In the genomic region with DNA sequence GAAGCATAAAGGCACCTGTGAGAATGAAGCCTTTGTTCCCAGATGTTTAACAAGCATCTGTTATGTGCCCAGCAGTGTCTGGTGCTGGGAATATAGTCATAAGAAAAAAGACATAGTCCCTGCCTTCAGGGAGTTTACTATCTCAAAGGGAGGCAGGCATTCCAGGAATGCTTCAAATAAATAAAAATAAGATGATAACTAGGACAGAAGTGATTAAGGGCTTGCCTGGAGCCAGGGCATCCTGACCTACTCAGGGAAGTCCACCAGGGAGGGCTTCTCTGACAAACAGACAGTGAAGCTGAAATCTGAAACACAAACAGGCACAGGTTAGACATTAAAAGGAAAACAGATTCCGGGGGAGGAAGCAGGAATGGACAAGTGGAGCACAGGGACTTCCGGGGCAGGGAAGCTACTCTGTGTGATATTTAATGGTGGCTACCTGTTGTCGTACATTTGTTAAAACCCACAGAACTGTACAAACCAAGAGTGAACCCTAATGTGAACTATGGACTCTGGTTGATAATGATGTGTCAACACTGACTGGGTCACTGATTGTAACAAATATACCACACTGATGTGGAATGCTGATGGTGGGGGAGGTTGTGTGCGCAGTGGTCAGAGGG, we compare ENCODE assay signal across 11 cellular contexts. TPM values are rescaled to one million over a fixed set of nuclear protein-coding genes. Genes with fewer than 3 reads are reported as not detected.
DNase-seq lines count a peak whose midpoint lies in the region; ATAC-seq and TF ChIP-seq lines count a peak whose summit lies in the region.
"Had no signal": no experiment of that assay in that cellular context is flagged by ENCODE, and none has a peak within 500 bp of the region (broad histone marks: within the 10 kb centered on the region; RNA-seq: fewer than 3 reads in every experiment).

No MANE protein-coding gene starts in this region.

- H3K23ac ChIP-seq in mesendoderm (ENCODE audit: low read length) = no peak overlapping the region

- H3K9me3 Mint-ChIP-seq in brain = peaks cover 0 to 3% (median 0%) of the 10 kb centered on the region in 5 experiments
- H3K9me3 Mint-ChIP-seq: naive B cell had no signal

- peaks cover 35% of the 10 kb centered on the region for H3K79me1 ChIP-seq in mesendoderm (ENCODE audit: low read length)

- no peak overlapping the region for H4K5ac ChIP-seq in mesendoderm (ENCODE audit: low read length)

- H3K18ac ChIP-seq in mesendoderm (ENCODE audit: low read length) = peak overlapping the region; percentile 33

- peak overlapping the region in 4 of 5 experiments; percentile 13 to 91 (median 36) for H3K27ac Mint-ChIP-seq in brain
- H3K27ac Mint-ChIP-seq: B cell had no signal

- no peak for TF ChIP-seq POLR2A in heart left ventricle (IDR thresholded peaks at IDR 0.05)

- H3K4me3 ChIP-seq in heart left ventricle = no peak overlapping the region
- no peak overlapping the region for H3K4me3 ChIP-seq in mesendoderm (ENCODE audit: low read length)
- H3K4me3 ChIP-seq in upper lobe of right lung = no peak overlapping the region

- H3K27ac ChIP-seq in heart left ventricle = peak overlapping the region in 9 of 12 donors; percentile 22 to 85 (median 78)
- peak overlapping the region; percentile 11 for H3K27ac ChIP-seq in mesendoderm (ENCODE audit: low read depth, low read length)
- peak overlapping the region; percentile 3 for H3K27ac ChIP-seq in upper lobe of right lung

- WGBS in heart left ventricle, 4 donors = 77 to 86% (median 85%) methylated on average over 4 of the region's 4 CpGs
- WGBS in mesendoderm (ENCODE audit: extremely low coverage, insufficient coverage, low lambda C conversion rate) = no CpG with 5 or more reads among the region's 4 CpGs

- peaks cover 5% of the 10 kb centered on the region for H3K36me3 Mint-ChIP-seq in brain
- H3K36me3 Mint-ChIP-seq: naive B cell had no signal

- no peak overlapping the region for H2BK5ac ChIP-seq in mesendoderm (ENCODE audit: low read length)

- TF ChIP-seq CTCF in heart left ventricle (IDR thresholded peaks at IDR 0.05) (no peak), brain (conservative IDR thresholded peaks at IDR 0.05) (no peak), upper lobe of right lung (IDR thresholded peaks at IDR 0.05) (no peak)

- no peak overlapping the region for H3K9ac ChIP-seq in mesendoderm (ENCODE audit: low read length)

- ATAC-seq in heart left ventricle = no peak
- ATAC-seq in left cardiac atrium = no peak
- ATAC-seq in upper lobe of right lung = no peak
- ATAC-seq in GM19463 (IDR thresholded peaks at IDR 0.05; ENCODE audit: unreplicated experiment) = no peak

- peaks cover 44% of the 10 kb centered on the region for H3K79me2 ChIP-seq in mesendoderm (ENCODE audit: control insufficient read depth, insufficient read depth, low read length)

- H3K56ac ChIP-seq in mesendoderm (ENCODE audit: low read length) = no peak overlapping the region

- H3K4ac ChIP-seq in mesendoderm (ENCODE audit: low read depth, low read length) = no peak overlapping the region

- H3K4me1 Mint-ChIP-seq in brain = peaks cover 49% of the 10 kb centered on the region

- H3K27me3 ChIP-seq in heart left ventricle (no peaks in the 10 kb centered on the region), mesendoderm (ENCODE audit: insufficient read depth, low read length, poor library complexity) (no peaks in the 10 kb centered on the region), upper lobe of right lung (no peaks in the 10 kb centered on the region)

- H3K36me3 ChIP-seq in heart left ventricle (peaks cover 0 to 17% (median 0%) of the 10 kb centered on the region in 9 donors), mesendoderm (ENCODE audit: control insufficient read depth, insufficient read depth, low read length) (peaks cover 15% of the 10 kb centered on the region), upper lobe of right lung (no peaks in the 10 kb centered on the region)

- H3K4me1 ChIP-seq in heart left ventricle (peaks cover 12 to 94% (median 85%) of the 10 kb centered on the region in 12 donors), mesendoderm (ENCODE audit: control insufficient read depth, low read depth, low read length) (peaks cover 34% of the 10 kb centered on the region), upper lobe of right lung (peaks cover 46% of the 10 kb centered on the region)

- H3K9me3 ChIP-seq in heart left ventricle (no peaks in the 10 kb centered on the region), upper lobe of right lung (no peaks in the 10 kb centered on the region)

- H3K4me3 Mint-ChIP-seq in brain = peak overlapping the region in 1 of 5 experiments; percentile 51
- H3K4me3 Mint-ChIP-seq: B cell had no signal

- H3K4me2 ChIP-seq in mesendoderm (ENCODE audit: low read length) = no peak overlapping the region

- no peak overlapping the region for H2AK5ac ChIP-seq in mesendoderm (ENCODE audit: low read length)

- no peak overlapping the region for H2BK120ac ChIP-seq in mesendoderm (ENCODE audit: low read depth, low read length)

- H4K8ac ChIP-seq in mesendoderm (ENCODE audit: low read depth, low read length) = no peak overlapping the region

- peaks cover 10% of the 10 kb centered on the region for H3K27me3 Mint-ChIP-seq in brain

- no peak overlapping the region for H2BK15ac ChIP-seq in mesendoderm (replicated peaks; ENCODE audit: low read depth)

- no peak for DNase-seq in heart left ventricle
- DNase-seq in left cardiac atrium = no peak
- DNase-seq in mesendoderm = no peak
- DNase-seq in upper lobe of right lung = no peak
- no peak for DNase-seq in SKM-1 treated with dmso at 0.1 percent for 144 hours (lab: John Stamatoyannopoulos, UW; ENCODE audit: unreplicated experiment)
- no peak for DNase-seq in activated T-cell treated with anti-CD3 and anti-CD28 coated beads, Interleukin-2, amount 50 U/mL, for 48 hours
- DNase-seq: naive B cell, NCI-H1092 had no signal

- intact Hi-C loops in heart left ventricle (cut with DNase I) = loop anchor here in 6 of 10 donors (5.0 to 10.0 kb wide), 5 partner anchors 47 to 59 kb away; partner anchors contain the start of gene ITGB5 (in 1 of the 6)
- intact Hi-C loops in left cardiac atrium (cut with DNase I) = loop anchor here in 1 of 2 donors (10.0 kb wide), 1 partner anchor 51 kb away; the partner anchor contains the start of gene ITGB5
- intact Hi-C loops in upper lobe of right lung (cut with DNase I) = no loop called here

RNA-seq across cellular contexts. Expression of gene ITGB5, which starts 53.3 kb away (rescaled TPM):
- total RNA-seq in heart left ventricle (100 to 1,000 TPM in 8 of 9 donors, 10 to 100 TPM in 1; 96.3 to 223 (median 118) TPM), left cardiac atrium (100 to 1,000 TPM in 1 of 2 donors, 10 to 100 TPM in 1; 86.1 to 119 TPM), upper lobe of right lung (95.1 TPM)
- polyA plus RNA-seq in heart left ventricle (100 to 1,000 TPM in 1 of 2 donors, 10 to 100 TPM in 1; 23.1 to 159 TPM), brain (ENCODE audit: insufficient read depth, low read depth, low replicate concordance) (18.8 TPM)
- 201 TPM for polyA plus RNA-seq in mesendoderm (2013, experiment 1 of 2)
- 194 TPM for polyA plus RNA-seq in mesendoderm (2013, experiment 2 of 2)

Comparison
In these comparisons a context has a peak if more than half of its experiments do, and no peak if none do; other contexts are left out.
1. H3K27ac ChIP-seq: peak in every context shown above with its lines; median percentile 78 in heart left ventricle; 11 in mesendoderm; 3 in upper lobe of right lung.